In the genomic region with DNA sequence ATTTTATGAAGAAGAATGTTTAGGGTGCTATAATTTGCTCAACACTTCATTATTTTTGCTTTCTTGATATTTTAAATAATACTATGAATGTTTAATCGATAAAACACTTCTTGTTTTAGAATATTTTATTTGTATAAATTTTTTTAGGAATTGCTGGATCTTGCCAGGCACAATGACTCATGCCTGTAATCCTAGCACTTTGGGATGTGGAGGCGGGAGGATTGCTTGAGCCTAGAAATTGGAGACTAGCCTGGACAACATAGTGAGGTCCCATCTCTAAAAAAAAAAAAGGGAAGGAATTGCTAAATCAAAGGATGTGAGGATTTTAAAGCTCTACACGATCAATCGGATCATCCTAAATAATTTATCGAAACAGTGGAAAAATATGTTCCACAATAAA, we compare ENCODE assay signal across 25 cellular contexts.
"Had no signal": no experiment of that assay in that cellular context is flagged by ENCODE, and none has a peak within 500 bp of the region (broad histone marks: within the 10 kb centered on the region; RNA-seq: fewer than 3 reads in every experiment).

No MANE protein-coding gene starts in this region.

- DNase-seq: activated CD4-positive, alpha-beta T cell treated with anti-CD3 and anti-CD28 coated beads for 4 hours; activated CD4-positive, alpha-beta T cell treated with anti-CD3 and anti-CD28 coated beads, Interleukin-2, amount 50 U/mL, for 48 hours; activated CD4-positive, CD25-positive, alpha-beta regulatory T cell; activated CD8-positive, alpha-beta memory T cell treated with anti-CD3 and anti-CD28 coated beads, Interleukin-2, amount 50 U/mL, for 48 hours; activated naive CD4-positive, alpha-beta T cell; activated T-cell treated with anti-CD3 and anti-CD28 coated beads, Interleukin-2, amount 50 U/mL, for 4 hours; adrenal gland; brain microvascular endothelial cell; central memory CD4-positive, alpha-beta T cell; effector memory CD4-positive, alpha-beta T cell; foreskin melanocyte; natural killer cell; ovary; psoas muscle; stimulated activated CD4-positive, alpha-beta T cell treated with anti-CD3 and anti-CD28 coated beads, Interleukin-12 subunit alpha, Interleukin-12 subunit beta, amount 100 ng/mL, for 4 hours; stimulated activated CD4-positive, alpha-beta T cell treated with anti-CD3 and anti-CD28 coated beads, Interleukin-4, amount 100 ng/mL, for 4 hours; stimulated activated naive CD8-positive, alpha-beta T cell treated with anti-CD3 and anti-CD28 coated beads, Interleukin-15, amount 100 ng/mL, for 72 hours; T-helper 1 cell; T1000; tibial artery had no signal

- H3K27me3 ChIP-seq: adrenal gland, ascending aorta, brain microvascular endothelial cell, esophagus muscularis mucosa, ovary, right atrium auricular region, tibial artery had no signal

- ATAC-seq: activated T-cell treated with anti-CD3 and anti-CD28 coated beads, Interleukin-2, amount 50 U/mL, for 4 hours; left lobe of liver; natural killer cell; stimulated activated naive CD8-positive, alpha-beta T cell treated with anti-CD3 and anti-CD28 coated beads, Interleukin-15, amount 100 ng/mL, for 72 hours had no signal

- H3K27ac ChIP-seq: adrenal gland, brain microvascular endothelial cell, ovary, psoas muscle, right atrium auricular region had no signal

- H3K9me3 ChIP-seq: adrenal gland, ascending aorta, esophagus muscularis mucosa, ovary, psoas muscle, right atrium auricular region, tibial artery had no signal

- H3K36me3 ChIP-seq: adrenal gland, ascending aorta, brain microvascular endothelial cell, esophagus muscularis mucosa, ovary, right atrium auricular region, tibial artery had no signal

- H3K4me3 ChIP-seq: adrenal gland, ascending aorta, esophagus muscularis mucosa, lung, ovary, psoas muscle, right atrium auricular region, tibial artery had no signal
